Comparison of ENCODE assay signal across 11 cellular contexts in the genomic region with DNA sequence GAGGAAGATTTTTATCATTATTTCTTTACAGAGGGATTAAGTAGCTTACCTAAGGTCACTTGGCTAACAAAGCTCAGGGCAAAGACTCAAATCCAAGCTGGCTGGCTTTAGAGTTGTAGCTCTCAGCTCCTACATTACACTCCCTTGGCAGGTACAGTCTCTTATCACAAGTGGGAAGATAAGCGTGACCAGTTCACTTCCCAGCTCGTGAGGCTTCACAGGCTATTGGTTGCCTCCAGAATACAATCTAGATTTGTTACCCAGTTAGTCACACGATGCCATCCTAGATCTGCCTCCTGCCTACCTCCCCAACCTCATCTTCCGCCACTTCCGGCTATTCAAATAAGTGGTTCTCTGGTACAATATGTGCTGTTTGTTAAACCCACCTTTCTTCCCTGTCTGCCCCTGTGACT. TPM values are rescaled to one million over a fixed set of nuclear protein-coding genes. Genes with fewer than 3 reads are reported as not detected.
A peak's percentile ranks its signal among the peaks of the same experiment; 100 is the strongest.
DNase-seq lines count a peak whose midpoint lies in the region; ATAC-seq and TF ChIP-seq lines count a peak whose summit lies in the region.
"Had no signal": no experiment of that assay in that cellular context is flagged by ENCODE, and none has a peak within 500 bp of the region (broad histone marks: within the 10 kb centered on the region; RNA-seq: fewer than 3 reads in every experiment).

No MANE protein-coding gene starts in this region.

- peak; percentile 57 to 77 for DNase-seq in lung microvascular endothelial cell (ENCODE audit: low read depth in 2 of 2)
- no peak for DNase-seq in retina
- no peak for DNase-seq in RKO (ENCODE audit: low spot score)
- DNase-seq: DMS153, GM23248, NCI-H748 treated with DMSO at 0.1 percent for 48 hours had no signal

- peak; percentile 39 for ATAC-seq in GM18511 (IDR thresholded peaks at IDR 0.05; ENCODE audit: unreplicated experiment)
- ATAC-seq in GM21390 (IDR thresholded peaks at IDR 0.05; ENCODE audit: unreplicated experiment): peak; percentile 38
- ATAC-seq in HG03442 (IDR thresholded peaks at IDR 0.05; ENCODE audit: unreplicated experiment): peak; percentile 50
- ATAC-seq in HG03565 (IDR thresholded peaks at IDR 0.05; ENCODE audit: unreplicated experiment): no peak
- ATAC-seq in SK-N-SH treated with all-trans-retinoic acid at 6 μM for 48 hours: no peak

TF ChIP-seq in SK-N-SH treated with all-trans-retinoic acid at 6 μM for 48 hours, 23 proteins besides CTCF, POLR2A, EP300 and RAD21:
- TF ChIP-seq PPARA (CRISPR knock-in tag; IDR thresholded peaks at IDR 0.05; ENCODE audit: borderline replicate concordance) (no peak), ZFP3 (CRISPR knock-in tag; IDR thresholded peaks at IDR 0.05) (no peak), SNAI2 (CRISPR knock-in tag; IDR thresholded peaks at IDR 0.05) (no peak)

RNA-seq across cellular contexts. Expression of a gene that starts 3.7 kb away (rescaled TPM):
- total RNA-seq in lung microvascular endothelial cell: 1,427 and 4,891 TPM in 2 replicates
- total RNA-seq: GM23248 had no signal

Comparison
In these comparisons a context has a peak if more than half of its experiments do, and no peak if none do; other contexts are left out.
1. ATAC-seq: peak in GM18511 (single experiment), GM21390 (single experiment) and HG03442 (single experiment); none in HG03565 (single experiment) and SK-N-SH treated with all-trans-retinoic acid at 6 μM for 48 hours (single experiment).
2. DNase-seq: peak in lung microvascular endothelial cell (2 of 2); none in retina (single experiment) and RKO (single experiment).